In the genomic region with DNA sequence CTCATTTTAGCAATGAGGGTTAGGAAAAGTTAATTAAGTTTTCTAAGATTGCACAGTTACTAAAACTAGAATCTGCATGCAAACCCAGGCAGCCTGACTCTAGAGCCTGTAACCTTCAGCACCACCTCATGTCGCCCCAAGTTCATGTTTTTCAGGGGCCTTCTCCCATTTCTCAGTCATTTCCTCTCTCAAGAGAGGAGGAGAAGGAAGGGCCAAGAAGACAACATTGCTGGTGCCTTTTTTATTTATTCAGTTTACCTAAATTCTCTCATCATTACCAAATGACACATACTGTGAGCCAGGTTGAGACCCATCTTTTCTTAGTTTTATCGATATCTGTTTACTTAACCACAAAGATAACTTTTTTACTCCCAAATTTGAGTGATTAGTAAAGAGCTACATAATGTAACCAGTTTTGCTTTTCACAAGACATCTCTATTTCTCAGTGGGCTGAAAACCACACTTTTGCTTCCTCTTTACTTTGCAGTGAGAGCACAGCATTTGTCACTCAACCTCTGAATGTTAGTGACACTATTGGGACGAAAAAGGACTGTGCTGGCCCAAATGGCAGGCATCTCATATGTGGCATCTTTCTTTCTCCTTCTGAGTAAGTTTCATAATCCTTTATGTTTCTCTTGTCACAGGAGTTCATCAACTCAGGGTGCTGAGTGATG, we compare ENCODE assay signal across 9 cellular contexts. TPM values are rescaled to one million over a fixed set of nuclear protein-coding genes. Genes with fewer than 3 reads are reported as not detected.
DNase-seq lines count a peak whose midpoint lies in the region; ATAC-seq and TF ChIP-seq lines count a peak whose summit lies in the region.
"Had no signal": no experiment of that assay in that cellular context is flagged by ENCODE, and none has a peak within 500 bp of the region (broad histone marks: within the 10 kb centered on the region; RNA-seq: fewer than 3 reads in every experiment).

Gene CD101, plus strand, starts transcription at position 507 of the 674 bp plus-strand sequence. Its CDS starts 58 bp downstream, at position 565.

- WGBS in mesenchymal stem cell = 90% methylated on average over 2 of the region's 3 CpGs
- WGBS in ovary, 3 donors = 87 to 91% (median 89%) methylated on average over 3 of the region's 3 CpGs

- no peak within 1 kb of the TSS for H2BK120ac ChIP-seq in mesenchymal stem cell (ENCODE audit: low read depth, low read length)

- peak; percentile 43 for DNase-seq in KG1 (lab: John Stamatoyannopoulos, UW)
- no peak for DNase-seq in mesenchymal stem cell
- no peak for DNase-seq in ovary
- no peak for DNase-seq in NCI-H1436 treated with DMSO at 0.1 percent for 48 hours (lab: John Stamatoyannopoulos, UW)
- DNase-seq in A673 (ENCODE audit: low spot score) = no peak
- DNase-seq in H7 = no peak

- H3K36me3 ChIP-seq in mesenchymal stem cell (ENCODE audit: control insufficient read depth in 1 of 2, insufficient read depth in 2 of 2, low read depth in 1 of 2, low read length in 2 of 2) (no peaks in the 10 kb centered on the region), ovary (no peaks in the 10 kb centered on the region), A673 (ENCODE audit: insufficient read depth, low read length, poor library complexity, severe bottlenecking) (no peaks in the 10 kb centered on the region), H7 (replicated peaks; ENCODE audit: control insufficient read depth, insufficient read depth, low read length) (no peaks in the 10 kb centered on the region)

- ATAC-seq in GM18505 (IDR thresholded peaks at IDR 0.05; ENCODE audit: unreplicated experiment) (peak; percentile 93), GM21619 (IDR thresholded peaks at IDR 0.05; ENCODE audit: unreplicated experiment) (peak; percentile 90)
- ATAC-seq: HCT116 had no signal

- no peak for TF ChIP-seq POLR2A in GM18505 (IDR thresholded peaks at IDR 0.05; ENCODE audit: borderline replicate concordance, extremely low read depth, insufficient read depth, insufficient read length)
- TF ChIP-seq POLR2A in ovary (IDR thresholded peaks at IDR 0.05) = no peak

- no peak within 1 kb of the TSS for H3K9ac ChIP-seq in mesenchymal stem cell (ENCODE audit: low read length)

- no peak within 1 kb of the TSS for H2BK12ac ChIP-seq in mesenchymal stem cell (ENCODE audit: low read length in 2 of 2)

- H2BK15ac ChIP-seq in mesenchymal stem cell (ENCODE audit: low read depth, poor library complexity, severe bottlenecking) = no peak within 1 kb of the TSS

- no peak within 1 kb of the TSS for H3K18ac ChIP-seq in mesenchymal stem cell (ENCODE audit: low read depth in 1 of 2, low read length in 2 of 2)

- H2AFZ ChIP-seq in mesenchymal stem cell (ENCODE audit: low read depth, low read length) = no peak within 1 kb of the TSS

- H3K27ac ChIP-seq in mesenchymal stem cell (ENCODE audit: low read length, poor library complexity, severe bottlenecking) = no peak within 1 kb of the TSS
- no peak within 1 kb of the TSS for H3K27ac ChIP-seq in ovary
- no peak within 1 kb of the TSS for H3K27ac ChIP-seq in A673 (ENCODE audit: low read depth, low read length, poor library complexity, severe bottlenecking)

- no peak within 1 kb of the TSS for H3K4ac ChIP-seq in mesenchymal stem cell (ENCODE audit: low read depth in 1 of 2, low read length in 2 of 2)

- H2AK5ac ChIP-seq in mesenchymal stem cell (ENCODE audit: low read length, severe bottlenecking) = peak within 1 kb of the TSS; percentile 91

- CTCF ChIA-PET in A673 (lab: Charles Lee) = no interaction called here

- H3K9me3 ChIP-seq in mesenchymal stem cell (ENCODE audit: control insufficient read depth, low read length) (no peaks in the 10 kb centered on the region), ovary (no peaks in the 10 kb centered on the region), A673 (ENCODE audit: low read depth, low read length, poor library complexity, severe bottlenecking) (no peaks in the 10 kb centered on the region)

- POLR2A ChIA-PET in A673 (lab: Charles Lee; ENCODE audit: low non-redundant PET) = no interaction called here

- BruUV-seq in A673 (replicated peaks; lab: Mats Ljungman, UMichigan) = no TSS peak

- H4K8ac ChIP-seq in mesenchymal stem cell (ENCODE audit: low read length) = no peak within 1 kb of the TSS

- H4K91ac ChIP-seq in mesenchymal stem cell (ENCODE audit: low read length) = no peak within 1 kb of the TSS

- no peak within 1 kb of the TSS for H3K23ac ChIP-seq in mesenchymal stem cell (ENCODE audit: low read length in 2 of 2)

- H3K4me1 ChIP-seq in mesenchymal stem cell (ENCODE audit: control insufficient read depth, insufficient read depth, low read depth, low read length) (peaks cover 8% of the 10 kb centered on the region), ovary (ENCODE audit: insufficient read depth) (no peaks in the 10 kb centered on the region), A673 (ENCODE audit: insufficient read depth, low read length, poor library complexity, severe bottlenecking) (no peaks in the 10 kb centered on the region)

- no peak within 1 kb of the TSS for H2BK5ac ChIP-seq in mesenchymal stem cell (ENCODE audit: low read depth, low read length, poor library complexity, severe bottlenecking)

- intact Hi-C loops in ovary (cut with DNase I) = no loop called here
- intact Hi-C loops in A673 (cut with micrococcal nuclease; ENCODE audit: unreplicated experiment) = no loop called here

- no peak within 1 kb of the TSS for H3K4me2 ChIP-seq in mesenchymal stem cell (ENCODE audit: low read length, poor library complexity, severe bottlenecking)

- H3K4me3 ChIP-seq in mesenchymal stem cell (ENCODE audit: insufficient read depth in 1 of 2, low read depth in 1 of 2, low read length in 2 of 2) (no peak within 1 kb of the TSS), ovary (no peak within 1 kb of the TSS), A673 (ENCODE audit: low read depth, low read length, poor library complexity, severe bottlenecking) (no peak within 1 kb of the TSS), H7 (ENCODE audit: insufficient read depth, low read depth, low read length) (no peak within 1 kb of the TSS)

- H3K79me1 ChIP-seq in mesenchymal stem cell (replicated peaks; ENCODE audit: low read length, poor library complexity, severe bottlenecking) = no peaks in the 10 kb centered on the region

- no peak within 1 kb of the TSS for H3K14ac ChIP-seq in mesenchymal stem cell (ENCODE audit: low read length in 2 of 2)

- no peaks in the 10 kb centered on the region for H3K27me3 ChIP-seq in mesenchymal stem cell (ENCODE audit: control insufficient read depth in 1 of 2, insufficient read depth in 1 of 2, low read length in 2 of 2)
- H3K27me3 ChIP-seq in ovary = no peaks in the 10 kb centered on the region
- peaks cover 3% of the 10 kb centered on the region for H3K27me3 ChIP-seq in A673 (replicated peaks; ENCODE audit: insufficient read depth, low read depth, low read length, poor library complexity)
- no peaks in the 10 kb centered on the region for H3K27me3 ChIP-seq in H7 (ENCODE audit: control insufficient read depth, insufficient read depth, low read length)

- TF ChIP-seq EP300 in ovary (IDR thresholded peaks at IDR 0.05) = no peak

- TF ChIP-seq CTCF in ovary (IDR thresholded peaks at IDR 0.05) (no peak), A673 (conservative IDR thresholded peaks at IDR 0.05; ENCODE audit: low read depth, low read length) (no peak)

RNA-seq across cellular contexts. Expression of gene CD101, which starts in this region (rescaled TPM):
- 0.29 TPM for polyA plus RNA-seq in mesenchymal stem cell (2013, experiment 1 of 2)
- 0.21 TPM for polyA plus RNA-seq in mesenchymal stem cell (2013, experiment 2 of 2)
- 1 to 10 TPM in 5 of 7 donors, under 1 TPM in 2; 0.36 to 1.6 (median 1.4) TPM for total RNA-seq in ovary
- polyA plus RNA-seq in ovary = 1 to 10 TPM in 1 of 2 donors, under 1 TPM in 1; 0.30 to 1.1 TPM
- 1.7 TPM in 2 replicates for total RNA-seq in A673 (2021)
- total RNA-seq in H7 (2014; rRNA removed; shearing (Covaris generic)) = 0.31 and 0.70 TPM in 2 replicates
